14 cellular contexts compared by ENCODE assay signal in genomic region chr14:42391146-42391821, GRCh38.
DNase-seq lines count a peak whose midpoint lies in the region; ATAC-seq and TF ChIP-seq lines count a peak whose summit lies in the region.
"Had no signal": no experiment of that assay in that cellular context is flagged by ENCODE, and none has a peak within 500 bp of the region (broad histone marks: within the 10 kb centered on the region; RNA-seq: fewer than 3 reads in every experiment).

No MANE protein-coding gene starts in this region.

- no peak for TF ChIP-seq CTCF in tibial nerve (IDR thresholded peaks at IDR 0.05)

- TF ChIP-seq POLR2A in tibial nerve (IDR thresholded peaks at IDR 0.05) = no peak

- H3K4me1 ChIP-seq in tibial nerve = no peaks in the 10 kb centered on the region

- H3K27me3 ChIP-seq in tibial nerve = no peaks in the 10 kb centered on the region

- TF ChIP-seq EP300 in tibial nerve (IDR thresholded peaks at IDR 0.05) = no peak

- H3K9me3 ChIP-seq in tibial nerve = no peaks in the 10 kb centered on the region

- H3K4me3 ChIP-seq in tibial nerve = no peak overlapping the region

- peak; percentile 94 for ATAC-seq in GM19351 (IDR thresholded peaks at IDR 0.05; ENCODE audit: unreplicated experiment)
- ATAC-seq in HG02642 (IDR thresholded peaks at IDR 0.05; ENCODE audit: poor library complexity, unreplicated experiment) = peak; percentile 84
- ATAC-seq in HG03442 (IDR thresholded peaks at IDR 0.05; ENCODE audit: unreplicated experiment) = peak; percentile 86
- ATAC-seq: effector memory CD8-positive, alpha-beta T cell had no signal

- H3K27ac ChIP-seq in tibial nerve = no peak overlapping the region

- no peaks in the 10 kb centered on the region for H3K36me3 ChIP-seq in tibial nerve

- 67 to 68% methylated on average over 3 of the region's 3 CpGs for WGBS in tibial nerve, 2 donors

- no peak for DNase-seq in NCI-H526 treated with DMSO at 0.1 percent for 48 hours (lab: John Stamatoyannopoulos, UW)
- DNase-seq in tibial nerve (ENCODE audit: low spot score in 2 of 2) = no peak
- no peak for DNase-seq in effector CD4-positive, alpha-beta T cell
- DNase-seq in HUDEP-2 (lab: John Stamatoyannopoulos, UW; ENCODE audit: unreplicated experiment in 76 of 76) = no peak
- DNase-seq: activated CD4-positive, alpha-beta T cell treated with anti-CD3 and anti-CD28 coated beads, Interleukin-2, amount 10 ng/mL, durations not matched to agents 7 days and 5 days; CD4-positive, alpha-beta T cell; effector memory CD8-positive, alpha-beta T cell; HFFc6; NCI-H1417 treated with DMSO at 0.1 percent for 48 hours; NCI-H748 treated with DMSO at 0.1 percent for 48 hours; substantia nigra had no signal
